ENCODE assay signal across 15 cellular contexts in genomic region chr17:63831505-63831904, GRCh38. TPM values are rescaled to one million over a fixed set of nuclear protein-coding genes. Genes with fewer than 3 reads are reported as not detected.
DNase-seq lines count a peak whose midpoint lies in the region; ATAC-seq lines count a peak whose summit lies in the region.
"Had no signal": no experiment of that assay in that cellular context is flagged by ENCODE, and none has a peak within 500 bp of the region (broad histone marks: within the 10 kb centered on the region; RNA-seq: fewer than 3 reads in every experiment).

No MANE protein-coding gene starts in this region.

- peak overlapping the region; percentile 67 for H3K27ac Mint-ChIP-seq in activated CD4-positive, alpha-beta T cell treated with anti-CD3 and anti-CD28 coated beads for 36 hours
- H3K27ac Mint-ChIP-seq in T-helper 17 cell: peak overlapping the region; percentile 66
- H3K27ac Mint-ChIP-seq in immature natural killer cell: peak overlapping the region in 4 of 6 donors; percentile 16 to 58 (median 21)

- POLR2A ChIA-PET in activated CD4-positive, alpha-beta T cell treated with anti-CD3 and anti-CD28 coated beads for 36 hours (lab: Charles Lee): interaction anchor here (0.6 to 1.9 kb wide), 5 partner anchors 9 to 83 kb away, joined by 3 to 6 read pairs (median 4); no protein-coding TSS in a partner anchor

- H3K9me3 Mint-ChIP-seq in activated CD4-positive, alpha-beta T cell treated with anti-CD3 and anti-CD28 coated beads for 36 hours (ENCODE audit: low read depth): no peaks in the 10 kb centered on the region
- H3K9me3 Mint-ChIP-seq in immature natural killer cell: no peaks in the 10 kb centered on the region
- H3K9me3 Mint-ChIP-seq: nephron progenitor cell had no signal

- intact Hi-C loops in activated CD4-positive, alpha-beta T cell treated with anti-CD3 and anti-CD28 coated beads for 36 hours (cut with DNase I, micrococcal nuclease): loop anchor here in 1 of 2 experiments (10.0 kb wide), 1 partner anchor 277 kb away; the partner anchor contains the start of gene DCAF7

- DNase-seq in activated CD4-positive, alpha-beta T cell treated with anti-CD3 and anti-CD28 coated beads for 36 hours: no peak
- no peak for DNase-seq in activated CD4-positive, alpha-beta T cell treated with anti-CD3 and anti-CD28 coated beads for 1 hour
- no peak for DNase-seq in T-helper 17 cell
- DNase-seq in immature natural killer cell: no peak
- no peak for DNase-seq in DMS53 treated with DMSO at 0.1 percent for 48 hours (lab: John Stamatoyannopoulos, UW; ENCODE audit: unreplicated experiment)
- no peak for DNase-seq in NOMO-1 treated with dmso at 0.1 percent for 144 hours (lab: John Stamatoyannopoulos, UW; ENCODE audit: unreplicated experiment)
- DNase-seq: amniotic stem cell, foreskin melanocyte, GOT3, lower lobe of right lung, NCI-H2029, NCI-H524, nephron progenitor cell, testis had no signal

- peaks cover 75% of the 10 kb centered on the region for H3K36me3 Mint-ChIP-seq in activated CD4-positive, alpha-beta T cell treated with anti-CD3 and anti-CD28 coated beads for 36 hours (ENCODE audit: low read depth)
- H3K36me3 Mint-ChIP-seq in T-helper 17 cell (ENCODE audit: low read depth) (peaks cover 8% of the 10 kb centered on the region), immature natural killer cell (peaks cover 0 to 38% (median 24%) of the 10 kb centered on the region in 3 donors)

- peaks cover 2% of the 10 kb centered on the region for H3K9me3 ChIP-seq in T-helper 17 cell (ENCODE audit: control insufficient read depth, low read length, poor library complexity, severe bottlenecking)
- H3K9me3 ChIP-seq: lower lobe of right lung, testis had no signal

- peaks cover 48% of the 10 kb centered on the region for H3K4me1 Mint-ChIP-seq in activated CD4-positive, alpha-beta T cell treated with anti-CD3 and anti-CD28 coated beads for 36 hours
- H3K4me1 Mint-ChIP-seq in T-helper 17 cell (peaks cover 60% of the 10 kb centered on the region), immature natural killer cell (peaks cover 43 to 75% of the 10 kb centered on the region in 2 donors)

- ATAC-seq in activated CD4-positive, alpha-beta T cell treated with anti-CD3 and anti-CD28 coated beads for 36 hours: no peak
- ATAC-seq in T-helper 17 cell: no peak
- ATAC-seq: lower lobe of right lung had no signal

- H3K27me3 Mint-ChIP-seq in activated CD4-positive, alpha-beta T cell treated with anti-CD3 and anti-CD28 coated beads for 36 hours: no peaks in the 10 kb centered on the region
- H3K27me3 Mint-ChIP-seq in T-helper 17 cell (no peaks in the 10 kb centered on the region), immature natural killer cell (ENCODE audit: low read depth in 3 of 3) (peaks cover 3 to 34% (median 6%) of the 10 kb centered on the region in 3 donors)

- H3K4me3 Mint-ChIP-seq in activated CD4-positive, alpha-beta T cell treated with anti-CD3 and anti-CD28 coated beads for 36 hours: no peak overlapping the region
- H3K4me3 Mint-ChIP-seq in T-helper 17 cell: peak overlapping the region; percentile 59
- H3K4me3 Mint-ChIP-seq in immature natural killer cell: no peak overlapping the region
- H3K4me3 Mint-ChIP-seq: nephron progenitor cell had no signal

- CTCF ChIA-PET in activated CD4-positive, alpha-beta T cell treated with anti-CD3 and anti-CD28 coated beads for 36 hours (lab: Charles Lee): interaction anchor here (0.6 to 1.6 kb wide), 2 partner anchors 10 to 58 kb away, joined by 3 to 5 read pairs; partner anchors contain the start of genes CCDC47 and DDX42

RNA-seq across cellular contexts. Expression of gene FTSJ3, which starts 4.0 kb away (rescaled TPM):
- 10 to 100 TPM; 52.1 to 61.2 TPM for total RNA-seq in activated CD4-positive, alpha-beta T cell treated with anti-CD3 and anti-CD28 coated beads for 36 hours
- 10 to 100 TPM; 44.2 to 54.3 TPM for total RNA-seq in T-helper 17 cell
- 10 to 100 TPM; 13.3 to 37.9 (median 19.0) TPM for polyA plus RNA-seq in immature natural killer cell

RNA-seq across cellular contexts. Expression of gene PSMC5, which starts 4.3 kb away (rescaled TPM):
- total RNA-seq in activated CD4-positive, alpha-beta T cell treated with anti-CD3 and anti-CD28 coated beads for 36 hours: 100 to 1,000 TPM in 1 of 2 experiments, 10 to 100 TPM in 1; 98.2 to 160 TPM
- total RNA-seq in T-helper 17 cell: 10 to 100 TPM; 83.5 to 92.2 TPM
- 100 to 1,000 TPM; 130 to 222 (median 148) TPM for polyA plus RNA-seq in immature natural killer cell

RNA-seq across cellular contexts. Expression of gene SMARCD2, which starts 11.0 kb away (rescaled TPM):
- 100 to 1,000 TPM in 1 of 2 experiments, 10 to 100 TPM in 1; 100.0 to 101 TPM for total RNA-seq in activated CD4-positive, alpha-beta T cell treated with anti-CD3 and anti-CD28 coated beads for 36 hours
- 100 to 1,000 TPM in 1 of 2 donors, 10 to 100 TPM in 1; 95.3 to 106 TPM for total RNA-seq in T-helper 17 cell
- polyA plus RNA-seq in immature natural killer cell: 10 to 100 TPM; 77.9 to 83.7 (median 82.9) TPM

RNA-seq across cellular contexts. Expression of gene CSH2, which starts 42.0 kb away (rescaled TPM):
- total RNA-seq in activated CD4-positive, alpha-beta T cell treated with anti-CD3 and anti-CD28 coated beads for 36 hours: not detected
- total RNA-seq in T-helper 17 cell: 1 to 10 TPM; 3.6 to 4.0 TPM
- polyA plus RNA-seq in immature natural killer cell: not detected
- total RNA-seq: endothelial cell of umbilical vein, lower lobe of right lung had no signal
- polyA plus RNA-seq: endothelial cell of umbilical vein had no signal

RNA-seq across cellular contexts. Expression of gene GH2, which starts 50.2 kb away (rescaled TPM):
- total RNA-seq in activated CD4-positive, alpha-beta T cell treated with anti-CD3 and anti-CD28 coated beads for 36 hours: not detected
- not detected for total RNA-seq in T-helper 17 cell
- polyA plus RNA-seq in immature natural killer cell: not detected
- total RNA-seq: endothelial cell of umbilical vein, lower lobe of right lung had no signal
- polyA plus RNA-seq: endothelial cell of umbilical vein had no signal
